12 cellular contexts compared by ENCODE assay signal in the genomic region with DNA sequence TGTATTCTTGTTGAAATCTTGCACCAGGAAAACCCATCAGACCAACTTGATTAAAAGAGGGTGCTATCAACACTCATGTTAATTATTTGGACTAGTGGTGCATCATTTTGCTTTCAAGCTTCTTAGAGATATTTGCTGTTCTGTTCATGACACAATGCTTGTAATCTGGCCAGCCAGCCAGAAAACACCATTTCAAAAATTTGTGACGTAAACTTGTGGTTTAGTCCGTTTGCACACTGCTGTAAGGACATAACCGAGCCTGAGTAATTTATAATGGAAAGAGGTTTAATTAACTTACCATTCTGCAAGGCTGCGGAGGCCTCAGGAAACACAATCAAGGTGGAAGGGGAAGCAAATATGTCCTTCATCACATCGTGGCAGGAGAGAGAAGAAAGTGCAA.
DNase-seq lines count a peak whose midpoint lies in the region; ATAC-seq and TF ChIP-seq lines count a peak whose summit lies in the region.
"Had no signal": no experiment of that assay in that cellular context is flagged by ENCODE, and none has a peak within 500 bp of the region (broad histone marks: within the 10 kb centered on the region; RNA-seq: fewer than 3 reads in every experiment).

No MANE protein-coding gene starts in this region.

- POLR2A ChIA-PET in Caco-2 (lab: Charles Lee), result no interaction called here
- POLR2A ChIA-PET in activated CD4-positive, alpha-beta T cell treated with anti-CD3 and anti-CD28 coated beads, Interleukin-2, amount 10 ng/mL, durations not matched to agents 7 days and 5 days (lab: Charles Lee), result no interaction called here

- peaks cover 31% of the 10 kb centered on the region for H3K9me3 Mint-ChIP-seq in Caco-2 (ENCODE audit: unreplicated experiment)
- H3K9me3 Mint-ChIP-seq in activated CD4-positive, alpha-beta T cell treated with anti-CD3 and anti-CD28 coated beads, Interleukin-2, amount 10 ng/mL, durations not matched to agents 7 days and 5 days, result peaks cover 2% of the 10 kb centered on the region
- H3K9me3 Mint-ChIP-seq: activated naive CD8-positive, alpha-beta T cell treated with anti-CD3 and anti-CD28 coated beads, Interleukin-2, amount 50 U/mL, for 24 hours had no signal

- H3K4me3 Mint-ChIP-seq in Caco-2 (ENCODE audit: unreplicated experiment), result no peak overlapping the region
- no peak overlapping the region for H3K4me3 Mint-ChIP-seq in activated CD4-positive, alpha-beta T cell treated with anti-CD3 and anti-CD28 coated beads, Interleukin-2, amount 10 ng/mL, durations not matched to agents 7 days and 5 days
- H3K4me3 Mint-ChIP-seq: activated naive CD8-positive, alpha-beta T cell treated with anti-CD3 and anti-CD28 coated beads, Interleukin-2, amount 50 U/mL, for 24 hours had no signal

- no peaks in the 10 kb centered on the region for H3K36me3 ChIP-seq in ACC112 (ENCODE audit: insufficient read depth, low read length)
- H3K36me3 ChIP-seq in esophagus muscularis mucosa, result no peaks in the 10 kb centered on the region
- no peaks in the 10 kb centered on the region for H3K36me3 ChIP-seq in Caco-2 (ENCODE audit: control insufficient read depth, insufficient read depth, low read length)
- H3K36me3 ChIP-seq: BE2C had no signal

- no peaks in the 10 kb centered on the region for H3K27me3 Mint-ChIP-seq in Caco-2 (ENCODE audit: insufficient read depth, unreplicated experiment)
- H3K27me3 Mint-ChIP-seq in activated CD4-positive, alpha-beta T cell treated with anti-CD3 and anti-CD28 coated beads, Interleukin-2, amount 10 ng/mL, durations not matched to agents 7 days and 5 days, result no peaks in the 10 kb centered on the region
- H3K27me3 Mint-ChIP-seq: activated naive CD8-positive, alpha-beta T cell treated with anti-CD3 and anti-CD28 coated beads, Interleukin-2, amount 50 U/mL, for 24 hours had no signal

- H3K4me3 ChIP-seq in ACC112 (ENCODE audit: low read depth, low read length) (peak overlapping the region; percentile 12; the same call in 1 of the 2 replicates), esophagus muscularis mucosa (no peak overlapping the region), Caco-2 (ENCODE audit: low read depth, low read length) (no peak overlapping the region)

- H3K27ac Mint-ChIP-seq in Caco-2 (ENCODE audit: unreplicated experiment), result no peak overlapping the region
- H3K27ac Mint-ChIP-seq in activated CD4-positive, alpha-beta T cell treated with anti-CD3 and anti-CD28 coated beads, Interleukin-2, amount 10 ng/mL, durations not matched to agents 7 days and 5 days, result no peak overlapping the region
- H3K27ac Mint-ChIP-seq: activated naive CD8-positive, alpha-beta T cell treated with anti-CD3 and anti-CD28 coated beads, Interleukin-2, amount 50 U/mL, for 24 hours had no signal

- H3K36me3 Mint-ChIP-seq in Caco-2 (ENCODE audit: insufficient read depth, unreplicated experiment), result peaks cover 11% of the 10 kb centered on the region
- peaks cover 8% of the 10 kb centered on the region for H3K36me3 Mint-ChIP-seq in activated CD4-positive, alpha-beta T cell treated with anti-CD3 and anti-CD28 coated beads, Interleukin-2, amount 10 ng/mL, durations not matched to agents 7 days and 5 days (ENCODE audit: low read depth)

- peaks cover 56% of the 10 kb centered on the region for H3K4me1 ChIP-seq in ACC112 (ENCODE audit: control insufficient read depth, insufficient read depth, low read length, unreplicated experiment)
- peaks cover 15 to 50% (median 35%) of the 10 kb centered on the region in 4 donors for H3K4me1 ChIP-seq in esophagus muscularis mucosa
- H3K4me1 ChIP-seq in Caco-2, result peaks cover 22% of the 10 kb centered on the region
- H3K4me1 ChIP-seq: BE2C had no signal

- DNase-seq in M059J (ENCODE audit: low read depth) (peak; percentile 81), esophagus muscularis mucosa (ENCODE audit: extremely low spot score) (no peak), mucosa of gallbladder (ENCODE audit: low spot score) (peak; percentile 20), LoVo (ENCODE audit: low spot score) (no peak), Caco-2 (no peak)
- no peak for DNase-seq in activated CD4-positive, alpha-beta T cell treated with anti-CD3 and anti-CD28 coated beads, Interleukin-2, amount 10 ng/mL, durations not matched to agents 7 days and 5 days
- DNase-seq: activated CD4-positive, alpha-beta T cell treated with anti-CD3 and anti-CD28 coated beads, Interleukin-2, amount 50 U/mL, for 1 hour; activated naive CD8-positive, alpha-beta T cell treated with anti-CD3 and anti-CD28 coated beads, Interleukin-2, amount 50 U/mL, for 24 hours; BE2C had no signal

- no peak for TF ChIP-seq EP300 in esophagus muscularis mucosa (IDR thresholded peaks at IDR 0.05)

- no peak for TF ChIP-seq POLR2A in esophagus muscularis mucosa (IDR thresholded peaks at IDR 0.05; ENCODE audit: low read depth)

- H3K27me3 ChIP-seq in ACC112 (ENCODE audit: insufficient read depth, low read length) (no peaks in the 10 kb centered on the region), esophagus muscularis mucosa (no peaks in the 10 kb centered on the region), Caco-2 (replicated peaks; ENCODE audit: control insufficient read depth, insufficient read depth, low read length) (no peaks in the 10 kb centered on the region)
- H3K27me3 ChIP-seq: BE2C had no signal

- H3K4me1 Mint-ChIP-seq in Caco-2 (ENCODE audit: low read depth, unreplicated experiment), result peaks cover 11% of the 10 kb centered on the region
- H3K4me1 Mint-ChIP-seq in activated CD4-positive, alpha-beta T cell treated with anti-CD3 and anti-CD28 coated beads, Interleukin-2, amount 10 ng/mL, durations not matched to agents 7 days and 5 days, result peaks cover 16% of the 10 kb centered on the region

- no TSS peak for BruUV-seq in Caco-2 (replicated peaks; lab: Mats Ljungman, UMichigan)

- ATAC-seq in GM19455 (IDR thresholded peaks at IDR 0.05; ENCODE audit: unreplicated experiment), result no peak
- ATAC-seq: activated naive CD8-positive, alpha-beta T cell treated with anti-CD3 and anti-CD28 coated beads, Interleukin-2, amount 50 U/mL, for 24 hours had no signal

- peak overlapping the region; percentile 64 for H2AFZ ChIP-seq in ACC112 (ENCODE audit: low read length, unreplicated experiment)

- TF ChIP-seq CTCF in esophagus muscularis mucosa (IDR thresholded peaks at IDR 0.05), result no peak
- no peak for TF ChIP-seq CTCF in Caco-2 (IDR thresholded peaks at IDR 0.05; ENCODE audit: insufficient read depth in 1 of 2, low read depth in 1 of 2, low read length in 1 of 2, severe bottlenecking in 1 of 2, unreplicated experiment in 1 of 2)

- 65% methylated on average over 5 of the region's 5 CpGs for WGBS in esophagus muscularis mucosa

- H3K27ac ChIP-seq in ACC112 (ENCODE audit: low read depth, low read length) (peak overlapping the region; percentile 41), esophagus muscularis mucosa (replicated peaks in 1 of 4) (peak overlapping the region in 3 of 4 donors; percentile 21 to 42 (median 31))
- H3K27ac ChIP-seq: epithelial cell of prostate had no signal

- H3K79me2 ChIP-seq in ACC112 (ENCODE audit: control insufficient read depth, insufficient read depth, low read length, unreplicated experiment), result no peaks in the 10 kb centered on the region

- intact Hi-C loops in esophagus muscularis mucosa (cut with DNase I) (no loop called here), Caco-2 (cut with micrococcal nuclease; ENCODE audit: unreplicated experiment) (no loop called here)

- H3K9me3 ChIP-seq in esophagus muscularis mucosa, result no peaks in the 10 kb centered on the region
- no peaks in the 10 kb centered on the region for H3K9me3 ChIP-seq in Caco-2
- H3K9me3 ChIP-seq: BE2C had no signal

- CTCF ChIA-PET in Caco-2 (lab: Charles Lee), result no interaction called here
- CTCF ChIA-PET in activated CD4-positive, alpha-beta T cell treated with anti-CD3 and anti-CD28 coated beads, Interleukin-2, amount 10 ng/mL, durations not matched to agents 7 days and 5 days (lab: Charles Lee), result interaction anchor here (0.6 kb wide), 1 partner anchor 452 kb away, joined by 3 read pairs; no protein-coding TSS in a partner anchor

Comparison
In these comparisons a context has a peak if more than half of its experiments do, and no peak if none do; other contexts are left out.
1. DNase-seq: peak in M059J (single experiment) and mucosa of gallbladder (single experiment); none in esophagus muscularis mucosa (single experiment), LoVo (single experiment), Caco-2 (0 of 2) and activated CD4-positive, alpha-beta T cell treated with anti-CD3 and anti-CD28 coated beads, Interleukin-2, amount 10 ng/mL, durations not matched to agents 7 days and 5 days (single experiment).